ENCODE assay signal across 8 cellular contexts in genomic region chr9:66900490-66901131, GRCh38. TPM values are rescaled to one million over a fixed set of nuclear protein-coding genes. Genes with fewer than 3 reads are reported as not detected.
DNase-seq lines count a peak whose midpoint lies in the region; ATAC-seq, FAIRE-seq and TF ChIP-seq lines count a peak whose summit lies in the region.
"Not testable (repeated sequence)": the region's sequence is repeated elsewhere in the genome, so short reads cannot be mapped to it uniquely, and the experiment has no call there.

TSS of gene ZNF658 (plus strand) at chr9:66900725. CDS start at chr9:66903562, 2,837 bp downstream.

- ATAC-seq in GM18858 (IDR thresholded peaks at IDR 0.05; ENCODE audit: unreplicated experiment): peak; percentile 96
- peak; percentile 98 for ATAC-seq in HG02852 (IDR thresholded peaks at IDR 0.05; ENCODE audit: unreplicated experiment)
- peak; percentile 83 for ATAC-seq in effector memory CD8-positive, alpha-beta T cell (replicated peaks)
- ATAC-seq in HepG2: peak; percentile 99

- CTCF ChIA-PET in HepG2 (lab: Yijun Ruan, JAX; ENCODE audit: low intra/inter-chr PET ratio, low total read pairs): not testable (repeated sequence)

- H3K4me2 ChIP-seq in HepG2 (ENCODE audit: low read depth, low read length): peak within 1 kb of the TSS; percentile 58

- DNase-seq in NCI-H226 (peak; percentile 75), activated T-cell treated with anti-CD3 and anti-CD28 coated beads for 1 hour (ENCODE audit: low read depth) (peak; percentile 26), HepG2 (ENCODE audit: low spot score) (peak; percentile 77), ureter (ENCODE audit: low spot score) (peak; percentile 90)
- peak; percentile 10 to 25 (median 20) for DNase-seq in effector memory CD8-positive, alpha-beta T cell

- POLR2A ChIA-PET in HepG2 (lab: Yijun Ruan, JAX): not testable (repeated sequence)

- H3K36me3 ChIP-seq in HepG2 (replicated peaks in 1 of 2; ENCODE audit: control insufficient read depth in 1 of 2, insufficient read depth in 2 of 2, low read length in 2 of 2); skeletal muscle tissue (ENCODE audit: control insufficient read depth in 3 of 3, insufficient read depth in 3 of 3, low read length in 3 of 3): not testable (repeated sequence)

- BruUV-seq in HepG2 (replicated peaks; lab: Mats Ljungman, UMichigan): not testable (repeated sequence)

- WGBS in HepG2 (ENCODE audit: low lambda C conversion rate): under 1% methylated on average over 17 of the region's 46 CpGs

- not testable (repeated sequence) for TF ChIP-seq RAD21 in HepG2 (CRISPR knock-in tag; IDR thresholded peaks at IDR 0.05)

- not testable (repeated sequence) for TF ChIP-seq EP300 in HepG2 (IDR thresholded peaks at IDR 0.05; ENCODE audit: low read depth in 2 of 2, low read length in 2 of 2); HepG2 (CRISPR knock-in tag; IDR thresholded peaks at IDR 0.05; ENCODE audit: borderline replicate concordance)

- in situ Hi-C loops in HepG2 (cut with HindIII; ENCODE audit: extremely low pct_ligation_motif_present, low pct_unique_long_range_greater_than_20kb): not testable (repeated sequence)

- not testable (repeated sequence) for H3K27me3 Mint-ChIP-seq in effector memory CD8-positive, alpha-beta T cell

- not testable (repeated sequence) for H3K4me1 ChIP-seq in HepG2 (ENCODE audit: insufficient read depth, low read length); skeletal muscle tissue (ENCODE audit: control insufficient read depth in 3 of 3, insufficient read depth in 3 of 3, low read length in 3 of 3)

- not testable (repeated sequence) for H3K4me1 Mint-ChIP-seq in effector memory CD8-positive, alpha-beta T cell (ENCODE audit: low read depth in 2 of 2)

- H4K20me1 ChIP-seq in HepG2 (ENCODE audit: insufficient read depth, low read length): not testable (repeated sequence)

- not testable (repeated sequence) for H3K9me3 Mint-ChIP-seq in effector memory CD8-positive, alpha-beta T cell

- H3K27ac ChIP-seq in HepG2 (ENCODE audit: extremely low read length, insufficient read depth, low read length); skeletal muscle tissue (ENCODE audit: low read depth, low read length): not testable (repeated sequence)

- TF ChIP-seq CTCF in HepG2 (CRISPR knock-in tag; IDR thresholded peaks at IDR 0.05): not testable (repeated sequence)

- H2AFZ ChIP-seq in HepG2 (ENCODE audit: low read length): peak within 1 kb of the TSS; percentile 54

- not testable (repeated sequence) for FAIRE-seq in HepG2 (lab: Jason Lieb, UNC)

- not testable (repeated sequence) for H3K9me3 ChIP-seq in HepG2 (ENCODE audit: low read length); skeletal muscle tissue (ENCODE audit: control insufficient read depth in 3 of 3, low read length in 3 of 3)

- H3K4me3 Mint-ChIP-seq in effector memory CD8-positive, alpha-beta T cell: peak within 1 kb of the TSS; percentile 93

- H3K27ac Mint-ChIP-seq in effector memory CD8-positive, alpha-beta T cell: peak within 1 kb of the TSS; percentile 66 to 74

- peak within 1 kb of the TSS; percentile 46; the same call in 1 of the 2 replicates for H3K9ac ChIP-seq in HepG2 (ENCODE audit: insufficient read depth, low read depth, low read length)
- peak within 1 kb of the TSS; percentile 33 to 79 (median 69) for H3K9ac ChIP-seq in skeletal muscle tissue (ENCODE audit: low read depth in 1 of 3, low read length in 3 of 3)

- peak in 1 of 2 experiments; percentile 46; a peak in 1 of 4 replicates for TF ChIP-seq POLR2A in HepG2 (IDR thresholded peaks at IDR 0.05; ENCODE audit: insufficient read depth in 1 of 2, low read depth in 2 of 2, low read length in 2 of 2)

- H3K79me2 ChIP-seq in HepG2 (ENCODE audit: insufficient read depth, low read length): not testable (repeated sequence)

- not testable (repeated sequence) for H3K27me3 ChIP-seq in HepG2 (ENCODE audit: control insufficient read depth in 1 of 2, insufficient read depth in 2 of 2, low read length in 2 of 2); skeletal muscle tissue (ENCODE audit: control insufficient read depth in 3 of 3, insufficient read depth in 3 of 3, low read length in 3 of 3)

- not testable (repeated sequence) for H3K36me3 Mint-ChIP-seq in effector memory CD8-positive, alpha-beta T cell (ENCODE audit: insufficient read depth)

- intact Hi-C loops in HepG2 (cut with micrococcal nuclease; ENCODE audit: unreplicated experiment): not testable (repeated sequence)

- H3K4me3 ChIP-seq in HepG2 (replicated peaks in 1 of 3; ENCODE audit: insufficient read depth in 1 of 3, low read depth in 2 of 3, low read length in 3 of 3): peak within 1 kb of the TSS; percentile 12 to 55 (median 54); a peak in 5 of 6 replicates
- peak within 1 kb of the TSS; percentile 49 to 63 (median 56) for H3K4me3 ChIP-seq in skeletal muscle tissue (ENCODE audit: low read length in 3 of 3)

TF ChIP-seq in HepG2, 621 proteins besides CTCF, POLR2A, EP300 and RAD21 (continues in another document):
- TF ChIP-seq SAP130 (CRISPR knock-in tag; IDR thresholded peaks at IDR 0.05; ENCODE audit: low read depth): peak; percentile 45; the same call in 1 of the 2 replicates
- peak; percentile 54 for TF ChIP-seq RBFOX2 (IDR thresholded peaks at IDR 0.05; ENCODE audit: low read depth, low read length)
- peak; percentile 27; the same call in 1 of the 2 replicates for TF ChIP-seq HCFC1 (IDR thresholded peaks at IDR 0.05; ENCODE audit: low read depth, low read length)
- peak; percentile 25; the same call in 1 of the 2 replicates for TF ChIP-seq TFDP2 (CRISPR knock-in tag; IDR thresholded peaks at IDR 0.05)
- peak; percentile 62; the same call in 1 of the 2 replicates for TF ChIP-seq ZNF362 (CRISPR knock-in tag; IDR thresholded peaks at IDR 0.05; ENCODE audit: borderline replicate concordance)
- TF ChIP-seq KMT2A (CRISPR knock-in tag; IDR thresholded peaks at IDR 0.05): 0 out of 2 replicates have a peak, but pooled peaks have one; percentile 18

RNA-seq across cellular contexts. Expression of gene ZNF658, which starts in this region (rescaled TPM):
- total RNA-seq in HepG2 (2016; rRNA removed; fragmentation: Illumina TruSeq; extraction: Trizol) (3.5 and 4.4 TPM in 2 replicates), skeletal muscle tissue (9.9 TPM), ureter (11.3 TPM)
- 0.44 and 0.81 TPM in 2 replicates for total RNA-seq in HepG2 (2016; cell fraction: cytosol; rRNA removed; fragmentation: Illumina TruSeq; extraction: Trizol; ENCODE audit: low read depth)
- total RNA-seq in HepG2 (2016; cell fraction: insoluble cytoplasmic fraction; rRNA removed; fragmentation: Illumina TruSeq; extraction: Trizol): 3.3 and 4.5 TPM in 2 replicates
- total RNA-seq in HepG2 (2016; cell fraction: membrane; rRNA removed; fragmentation: Illumina TruSeq; extraction: Trizol): 1.5 and 1.6 TPM in 2 replicates
- 4.5 and 5.4 TPM in 2 replicates for total RNA-seq in HepG2 (2016; cell fraction: nucleus; rRNA removed; fragmentation: Illumina TruSeq; extraction: Trizol)
- 0.73 and 0.91 TPM in 2 replicates for polyA plus RNA-seq in HepG2 (2011; rRNA removed)
- polyA plus RNA-seq in HepG2 (2011; cell fraction: cytosol; rRNA removed): 0.30 and 0.36 TPM in 2 replicates
- polyA plus RNA-seq in HepG2 (2011; cell fraction: nucleus; rRNA removed): 0.66 and 0.69 TPM in 2 replicates
- polyA plus RNA-seq in HepG2 (2012): 0.63 and 0.68 TPM in 2 replicates
- 0.21 and 0.29 TPM in 2 replicates for polyA plus RNA-seq in HepG2 (2016; cell fraction: cytosol; fragmentation: Illumina TruSeq; extraction: Trizol; ENCODE audit: low read depth)
- polyA plus RNA-seq in HepG2 (2016; cell fraction: insoluble cytoplasmic fraction; fragmentation: Illumina TruSeq; extraction: Trizol; ENCODE audit: low read depth): 1.8 and 2.2 TPM in 2 replicates
- 0.64 and 0.68 TPM in 2 replicates for polyA plus RNA-seq in HepG2 (2016; cell fraction: membrane; fragmentation: Illumina TruSeq; extraction: Trizol; ENCODE audit: low read depth)
- polyA plus RNA-seq in HepG2 (2016; cell fraction: nucleus; fragmentation: Illumina TruSeq; extraction: Trizol; ENCODE audit: insufficient read depth, low read depth): 3.3 and 3.6 TPM in 2 replicates
- polyA minus RNA-seq in HepG2 (2011; rRNA and poly(A)+ RNA removed; ENCODE audit: low replicate concordance): 1.0 and 1.3 TPM in 2 replicates
- polyA minus RNA-seq in HepG2 (2011; cell fraction: cytosol; rRNA and poly(A)+ RNA removed): 0.79 and 1.1 TPM in 2 replicates
- polyA minus RNA-seq in HepG2 (2011; cell fraction: nucleus; rRNA and poly(A)+ RNA removed): 4.4 and 6.6 TPM in 2 replicates

Comparison
In these comparisons a context has a peak if more than half of its experiments do, and no peak if none do; other contexts are left out.
1. DNase-seq: peak in every context shown above with its lines; median percentile 90 in ureter; 77 in HepG2; 75 in NCI-H226; 26 in activated T-cell treated with anti-CD3 and anti-CD28 coated beads for 1 hour; 20 in effector memory CD8-positive, alpha-beta T cell.